ENCODE assay signal across 8 cellular contexts in genomic region chr15:51623386-51623938, GRCh38. TPM values are rescaled to one million over a fixed set of nuclear protein-coding genes. Genes with fewer than 3 reads are reported as not detected.
DNase-seq lines count a peak whose midpoint lies in the region; ATAC-seq and TF ChIP-seq lines count a peak whose summit lies in the region.

No MANE protein-coding gene starts in this region.

- H3K9me3 Mint-ChIP-seq in activated CD4-positive, alpha-beta T cell treated with anti-CD3 and anti-CD28 coated beads, Interleukin-2, amount 10 ng/mL, durations not matched to agents 7 days and 5 days = no peaks in the 10 kb centered on the region

- peaks cover 12 to 22% of the 10 kb centered on the region in 2 donors for H3K4me1 ChIP-seq in duodenal mucosa (ENCODE audit: control insufficient read depth in 1 of 2, insufficient read depth in 2 of 2, low read length in 2 of 2)

- TF ChIP-seq RAD21 in neural cell (conservative IDR thresholded peaks at IDR 0.05) = no peak

- no peaks in the 10 kb centered on the region for H3F3A ChIP-seq in neural cell (ENCODE audit: insufficient read depth, low read length, poor library complexity, severe bottlenecking)

- peak overlapping the region; percentile 52 for H3K27ac ChIP-seq in duodenal mucosa (ENCODE audit: low read depth, low read length)
- H3K27ac ChIP-seq in neural cell (ENCODE audit: low read length) = peak overlapping the region; percentile 88

- H3K79me2 ChIP-seq in neural cell (replicated peaks; ENCODE audit: insufficient read depth, low read length) = peaks cover 30% of the 10 kb centered on the region

- peak overlapping the region; percentile 72 for H2AFZ ChIP-seq in neural cell (ENCODE audit: low read depth, low read length)

- peaks cover 21% of the 10 kb centered on the region for H3K4me1 Mint-ChIP-seq in activated CD4-positive, alpha-beta T cell treated with anti-CD3 and anti-CD28 coated beads, Interleukin-2, amount 10 ng/mL, durations not matched to agents 7 days and 5 days

- DNase-seq in activated CD4-positive, alpha-beta T cell treated with anti-CD3 and anti-CD28 coated beads, Interleukin-2, amount 10 ng/mL, durations not matched to agents 7 days and 5 days = no peak
- DNase-seq in activated CD4-positive, alpha-beta T cell treated with anti-CD3 and anti-CD28 coated beads, Interleukin-2, amount 50 U/mL, for 1 hour = no peak
- DNase-seq in OCI-M1 (lab: John Stamatoyannopoulos, UW) (peak; percentile 91), dedifferentiated amniotic fluid mesenchymal stem cell (ENCODE audit: extremely low spot score) (no peak)
- DNase-seq in stimulated activated CD8-positive, alpha-beta memory T cell treated with anti-CD3 and anti-CD28 coated beads, Interleukin-4, amount 100 ng/mL, for 48 hours = no peak

- H3K4me3 Mint-ChIP-seq in activated CD4-positive, alpha-beta T cell treated with anti-CD3 and anti-CD28 coated beads, Interleukin-2, amount 10 ng/mL, durations not matched to agents 7 days and 5 days = peak overlapping the region; percentile 84

- H3K27me3 Mint-ChIP-seq in activated CD4-positive, alpha-beta T cell treated with anti-CD3 and anti-CD28 coated beads, Interleukin-2, amount 10 ng/mL, durations not matched to agents 7 days and 5 days = peaks cover 23% of the 10 kb centered on the region

- H3K36me3 ChIP-seq in duodenal mucosa (ENCODE audit: control insufficient read depth in 1 of 2, insufficient read depth in 2 of 2, low read length in 2 of 2) (no peaks in the 10 kb centered on the region), neural cell (ENCODE audit: insufficient read depth, low read length) (no peaks in the 10 kb centered on the region)

- H3K9ac ChIP-seq in duodenal mucosa (ENCODE audit: low read depth in 1 of 2, low read length in 2 of 2) = peak overlapping the region in 1 of 2 donors; percentile 80
- peak overlapping the region; percentile 94 for H3K9ac ChIP-seq in neural cell (ENCODE audit: low read length)

- H3K27me3 ChIP-seq in duodenal mucosa (ENCODE audit: control insufficient read depth in 1 of 2, insufficient read depth in 2 of 2, low read length in 2 of 2) (no peaks in the 10 kb centered on the region), neural cell (ENCODE audit: insufficient read depth, low read depth, low read length) (no peaks in the 10 kb centered on the region)

- ATAC-seq in HG02642 (IDR thresholded peaks at IDR 0.05; ENCODE audit: poor library complexity, unreplicated experiment) = no peak

- H3K9me2 ChIP-seq in neural cell (ENCODE audit: insufficient read depth, low read length) = no peaks in the 10 kb centered on the region

- H4K20me1 ChIP-seq in neural cell (ENCODE audit: insufficient read depth) = no peaks in the 10 kb centered on the region

- H3K27ac Mint-ChIP-seq in activated CD4-positive, alpha-beta T cell treated with anti-CD3 and anti-CD28 coated beads, Interleukin-2, amount 10 ng/mL, durations not matched to agents 7 days and 5 days = peak overlapping the region; percentile 14

- peak overlapping the region; percentile 77 to 92 for H3K4me3 ChIP-seq in duodenal mucosa (ENCODE audit: low read depth in 1 of 2, low read length in 2 of 2)
- peak overlapping the region; percentile 94 for H3K4me3 ChIP-seq in neural cell (ENCODE audit: low read length)

- no peaks in the 10 kb centered on the region for H3K36me3 Mint-ChIP-seq in activated CD4-positive, alpha-beta T cell treated with anti-CD3 and anti-CD28 coated beads, Interleukin-2, amount 10 ng/mL, durations not matched to agents 7 days and 5 days (ENCODE audit: low read depth)

- CTCF ChIA-PET in activated CD4-positive, alpha-beta T cell treated with anti-CD3 and anti-CD28 coated beads, Interleukin-2, amount 10 ng/mL, durations not matched to agents 7 days and 5 days (lab: Charles Lee) = interaction anchor here (0.5 to 2.5 kb wide), 2 partner anchors 16 to 153 kb away, joined by 3 to 9 read pairs; no protein-coding TSS in a partner anchor

- H3K4me2 ChIP-seq in neural cell (ENCODE audit: low read length) = peak overlapping the region; percentile 76

- H3K9me3 ChIP-seq in duodenal mucosa (ENCODE audit: control insufficient read depth in 1 of 2, low read length in 2 of 2) = no peaks in the 10 kb centered on the region
- no peaks in the 10 kb centered on the region for H3K9me3 ChIP-seq in neural cell (ENCODE audit: low read length)

- TF ChIP-seq EP300 in neural cell (conservative IDR thresholded peaks at IDR 0.05; ENCODE audit: poor library complexity, severe bottlenecking) = no peak

- POLR2A ChIA-PET in activated CD4-positive, alpha-beta T cell treated with anti-CD3 and anti-CD28 coated beads, Interleukin-2, amount 10 ng/mL, durations not matched to agents 7 days and 5 days (lab: Charles Lee) = no interaction called here

- no peak for TF ChIP-seq CTCF in neural cell (IDR thresholded peaks at IDR 0.05; ENCODE audit: poor library complexity, severe bottlenecking)

TF ChIP-seq in neural cell, 6 proteins besides CTCF, POLR2A, EP300 and RAD21:
- TF ChIP-seq POLR2AphosphoS5 (IDR thresholded peaks at IDR 0.05) (no peak), MXI1 (conservative IDR thresholded peaks at IDR 0.05; ENCODE audit: poor library complexity, severe bottlenecking) (no peak), REST (IDR thresholded peaks at IDR 0.05; ENCODE audit: borderline replicate concordance) (no peak), SMC3 (conservative IDR thresholded peaks at IDR 0.05; ENCODE audit: poor library complexity) (no peak), TAF1 (IDR thresholded peaks at IDR 0.05; ENCODE audit: low read depth) (no peak), EZH2 (IDR thresholded peaks at IDR 0.05; ENCODE audit: borderline replicate concordance, insufficient read depth, low read length, poor library complexity, severe bottlenecking) (no peak)

RNA-seq across cellular contexts. Expression of gene DMXL2, which starts 0.9 kb away (rescaled TPM):
- total RNA-seq in activated CD4-positive, alpha-beta T cell treated with anti-CD3 and anti-CD28 coated beads, Interleukin-2, amount 10 ng/mL, durations not matched to agents 7 days and 5 days = 1 to 10 TPM; 9.0 to 9.3 TPM
- 147 and 176 TPM in 2 replicates for polyA plus RNA-seq in neural cell
- 213 and 220 TPM in 2 replicates for polyA minus RNA-seq in neural cell

RNA-seq across cellular contexts. Expression of gene SCG3, which starts 57.8 kb away (rescaled TPM):
- not detected for total RNA-seq in activated CD4-positive, alpha-beta T cell treated with anti-CD3 and anti-CD28 coated beads, Interleukin-2, amount 10 ng/mL, durations not matched to agents 7 days and 5 days
- 61.3 and 68.7 TPM in 2 replicates for polyA plus RNA-seq in neural cell
- polyA minus RNA-seq in neural cell = 76.2 and 117 TPM in 2 replicates
